Comparison of ENCODE assay signal across 1 cellular context in the genomic region with DNA sequence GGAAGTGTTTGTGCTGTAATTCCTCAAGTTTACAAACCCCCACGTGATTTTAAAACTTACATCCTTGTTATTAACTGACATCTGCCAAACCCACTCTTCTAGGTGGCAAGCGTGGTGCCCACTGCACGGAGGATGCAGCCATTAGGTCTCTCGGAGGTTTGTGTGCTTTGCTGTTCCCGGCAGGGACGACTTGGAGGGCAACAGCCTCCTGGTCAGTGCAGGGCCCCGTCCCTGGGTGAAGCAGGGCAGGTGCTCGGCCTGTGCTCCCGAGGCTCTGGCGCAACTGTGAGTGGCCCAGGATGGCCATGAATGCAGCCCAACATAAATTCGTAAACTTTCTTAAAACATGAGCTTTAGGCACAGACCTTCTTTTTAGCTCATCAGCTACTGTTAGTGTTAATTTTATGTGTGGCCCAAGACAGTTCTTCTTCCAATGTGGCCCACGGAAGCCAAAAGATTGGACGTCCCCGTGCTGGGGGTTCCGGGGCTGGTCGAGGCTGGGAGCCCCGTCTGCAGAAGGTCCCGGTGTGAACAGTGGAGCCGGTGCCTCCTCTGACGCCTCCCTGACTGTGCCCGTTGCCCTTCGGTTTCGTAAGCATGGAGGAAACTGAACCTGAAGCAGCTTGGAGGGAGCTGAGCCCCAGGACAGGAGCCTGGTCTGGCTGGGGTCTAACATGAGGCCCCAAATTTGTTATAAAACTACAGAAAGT.
TF ChIP-seq lines count a peak whose summit lies in the region.

No MANE protein-coding gene starts in this region.

TF ChIP-seq in HepG2, 621 proteins besides CTCF, POLR2A, EP300 and RAD21 (continued from another document):
- TF ChIP-seq ATF7 (IDR thresholded peaks at IDR 0.05), result no peak
- TF ChIP-seq ATF7 (CRISPR knock-in tag; IDR thresholded peaks at IDR 0.05), result no peak
- TF ChIP-seq PHB2 (IDR thresholded peaks at IDR 0.05; ENCODE audit: partially characterized antibody), result no peak
- TF ChIP-seq ZFP36L1 (CRISPR knock-in tag; IDR thresholded peaks at IDR 0.05), result no peak
- no peak for TF ChIP-seq ZSCAN30 (CRISPR knock-in tag; IDR thresholded peaks at IDR 0.05)
- TF ChIP-seq CAMTA2 (CRISPR knock-in tag; IDR thresholded peaks at IDR 0.05; ENCODE audit: borderline replicate concordance), result no peak
- no peak for TF ChIP-seq ZNF468 (CRISPR knock-in tag; IDR thresholded peaks at IDR 0.05)
- no peak for TF ChIP-seq FOSL1 (CRISPR knock-in tag; IDR thresholded peaks at IDR 0.05; ENCODE audit: borderline replicate concordance)
- TF ChIP-seq ZBTB10 (CRISPR knock-in tag; IDR thresholded peaks at IDR 0.05; ENCODE audit: borderline replicate concordance), result no peak
- TF ChIP-seq ZNF713 (CRISPR knock-in tag; IDR thresholded peaks at IDR 0.05), result no peak
- TF ChIP-seq ZBTB1 (CRISPR knock-in tag; IDR thresholded peaks at IDR 0.05; ENCODE audit: borderline replicate concordance), result no peak
